Comparison of ENCODE assay signal across 10 cellular contexts in the genomic region with DNA sequence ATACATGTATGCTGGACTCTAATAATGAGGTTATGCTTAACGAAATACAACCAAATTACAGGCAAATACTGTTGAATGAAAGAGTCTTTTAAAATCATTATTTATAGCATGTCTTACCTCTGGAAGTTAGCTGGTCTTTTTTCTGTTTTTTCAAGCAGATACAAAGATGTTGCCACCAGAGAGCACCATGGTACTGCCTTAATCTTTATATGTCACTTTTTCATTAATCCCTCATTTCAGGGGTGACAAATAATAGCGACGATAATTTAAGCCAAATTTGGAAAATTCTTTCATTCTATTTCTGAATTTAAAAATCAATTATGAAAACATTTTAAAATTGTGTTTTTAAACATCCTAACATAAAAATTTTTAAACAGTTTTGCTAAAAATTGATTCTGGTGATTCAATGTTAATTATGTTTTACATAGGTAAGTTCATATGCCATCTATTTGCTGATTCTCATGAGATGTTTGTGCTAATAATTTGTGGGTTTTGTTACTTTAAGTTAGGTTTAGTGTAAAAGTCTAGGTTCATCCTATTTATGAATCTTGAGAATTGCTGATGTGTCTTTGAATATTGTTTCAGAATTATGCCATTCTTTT.
DNase-seq lines count a peak whose midpoint lies in the region; FAIRE-seq and TF ChIP-seq lines count a peak whose summit lies in the region.
"Had no signal": no experiment of that assay in that cellular context is flagged by ENCODE, and none has a peak within 500 bp of the region (broad histone marks: within the 10 kb centered on the region; RNA-seq: fewer than 3 reads in every experiment).

No MANE protein-coding gene starts in this region.

- H3K4me3 ChIP-seq in endothelial cell of umbilical vein (replicated peaks in 1 of 3; ENCODE audit: insufficient read depth in 1 of 3, low read depth in 1 of 3, low read length in 3 of 3): no peak overlapping the region
- H3K4me3 ChIP-seq: PC-9, upper lobe of left lung had no signal

- CTCF ChIA-PET in endothelial cell of umbilical vein (lab: Charles Lee): no interaction called here

- no peak overlapping the region for H3K4me2 ChIP-seq in endothelial cell of umbilical vein (ENCODE audit: insufficient read depth, low read length)
- H3K4me2 ChIP-seq: PC-9 had no signal

- no peaks in the 10 kb centered on the region for H3K79me2 ChIP-seq in endothelial cell of umbilical vein (ENCODE audit: control insufficient read depth, insufficient read depth, low read length)

- H3K4me1 ChIP-seq in endothelial cell of umbilical vein (ENCODE audit: control insufficient read depth, extremely low read depth, insufficient read depth, low read length): no peaks in the 10 kb centered on the region
- H3K4me1 ChIP-seq: upper lobe of left lung had no signal

- intact Hi-C loops in endothelial cell of umbilical vein (cut with micrococcal nuclease): loop anchor here (1.0 kb wide), 1 partner anchor 219 kb away; no protein-coding TSS in a partner anchor

- FAIRE-seq in GM18507 (lab: Jason Lieb, UNC) (peak; percentile 29), endothelial cell of umbilical vein (lab: Jason Lieb, UNC) (no peak)

- dilution Hi-C loops in endothelial cell of umbilical vein (cut with MboI; ENCODE audit: extremely low pct_ligation_motif_present, low sequenced_read_pairs): no loop called here

- no peaks in the 10 kb centered on the region for H3K9me3 ChIP-seq in endothelial cell of umbilical vein (replicated peaks; ENCODE audit: control insufficient read depth, insufficient read depth, low read length)
- H3K9me3 ChIP-seq: upper lobe of left lung had no signal

- H3K9ac ChIP-seq in endothelial cell of umbilical vein (replicated peaks; ENCODE audit: extremely low read depth, insufficient read depth, low read length): no peak overlapping the region

- H4K20me1 ChIP-seq in endothelial cell of umbilical vein (replicated peaks; ENCODE audit: control insufficient read depth, extremely low read depth, insufficient read depth, low read length): no peaks in the 10 kb centered on the region

- POLR2A ChIA-PET in endothelial cell of umbilical vein (lab: Charles Lee): no interaction called here

- TF ChIP-seq CTCF in endothelial cell of umbilical vein (IDR thresholded peaks at IDR 0.05; ENCODE audit: extremely low read depth in 1 of 2, insufficient read depth in 1 of 2, low read depth in 1 of 2, low read length in 2 of 2): no peak

- no peak overlapping the region for H2AFZ ChIP-seq in endothelial cell of umbilical vein (ENCODE audit: low read depth, low read length)

- no peaks in the 10 kb centered on the region for H3K9me1 ChIP-seq in endothelial cell of umbilical vein (replicated peaks; ENCODE audit: control insufficient read depth, extremely low read depth, insufficient read depth, low read length)

- no peaks in the 10 kb centered on the region for H3K36me3 ChIP-seq in endothelial cell of umbilical vein (ENCODE audit: control insufficient read depth in 2 of 2, extremely low read depth in 1 of 2, insufficient read depth in 2 of 2, low read length in 2 of 2)
- H3K36me3 ChIP-seq: upper lobe of left lung had no signal

- BruUV-seq in endothelial cell of umbilical vein (replicated peaks; lab: Mats Ljungman, UMichigan): no TSS peak

- TF ChIP-seq POLR2A in endothelial cell of umbilical vein (IDR thresholded peaks at IDR 0.05; ENCODE audit: low read depth, low read length): no peak

- peak; percentile 1 for DNase-seq in GM18507 (ENCODE audit: extremely low spot score, insufficient read length, low read depth)
- DNase-seq in NCI-H526 treated with DMSO at 0.1 percent for 48 hours (lab: John Stamatoyannopoulos, UW): peak; percentile 83
- peak; percentile 15 for DNase-seq in endothelial cell of umbilical vein (ENCODE audit: low read depth, low spot score)
- DNase-seq in putamen (ENCODE audit: low spot score): peak; percentile 12
- DNase-seq in NCI-H2227 treated with DMSO at 0.1 percent for 48 hours (lab: John Stamatoyannopoulos, UW): no peak
- DNase-seq in SKM-1 (lab: John Stamatoyannopoulos, UW; ENCODE audit: unreplicated experiment): no peak
- no peak for DNase-seq in stimulated activated CD4-positive, alpha-beta T cell treated with anti-CD3 and anti-CD28 coated beads, Interleukin-2, amount 100 ng/mL, for 48 hours
- no peak for DNase-seq in globus pallidus (ENCODE audit: low spot score)
- DNase-seq: PC-9 had no signal

- no peaks in the 10 kb centered on the region for H3K27me3 ChIP-seq in endothelial cell of umbilical vein (ENCODE audit: control insufficient read depth in 2 of 2, insufficient read depth in 2 of 2, low read length in 2 of 2)
- H3K27me3 ChIP-seq: upper lobe of left lung had no signal

- H3K27ac ChIP-seq in endothelial cell of umbilical vein (ENCODE audit: insufficient read depth, low read depth, low read length): no peak overlapping the region
- H3K27ac ChIP-seq: PC-9, upper lobe of left lung had no signal

TF ChIP-seq in endothelial cell of umbilical vein, 7 proteins besides CTCF, POLR2A, EP300 and RAD21:
- no peak for TF ChIP-seq JUN (IDR thresholded peaks at IDR 0.05; ENCODE audit: borderline replicate concordance, insufficient read depth, insufficient read length, low read depth)
- TF ChIP-seq, protein P1, sequence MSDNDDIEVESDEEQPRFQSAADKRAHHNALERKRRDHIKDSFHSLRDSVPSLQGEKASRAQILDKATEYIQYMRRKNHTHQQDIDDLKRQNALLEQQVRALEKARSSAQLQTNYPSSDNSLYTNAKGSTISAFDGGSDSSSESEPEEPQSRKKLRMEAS (IDR thresholded peaks at IDR 0.05; ENCODE audit: insufficient read depth, insufficient read length): no peak

Comparison
In these comparisons a context has a peak if more than half of its experiments do, and no peak if none do; other contexts are left out.
1. DNase-seq: peak in GM18507 (single experiment), NCI-H526 treated with DMSO at 0.1 percent for 48 hours (single experiment), endothelial cell of umbilical vein (single experiment) and putamen (single experiment); none in NCI-H2227 treated with DMSO at 0.1 percent for 48 hours (single experiment), SKM-1 (single experiment), stimulated activated CD4-positive, alpha-beta T cell treated with anti-CD3 and anti-CD28 coated beads, Interleukin-2, amount 100 ng/mL, for 48 hours (0 of 2) and globus pallidus (single experiment).